In genomic region chr1:180945551-180945950, GRCh38 we compare ENCODE assay signal across 18 cellular contexts. TPM values are rescaled to one million over a fixed set of nuclear protein-coding genes. Genes with fewer than 3 reads are reported as not detected.
"Had no signal": no experiment of that assay in that cellular context is flagged by ENCODE, and none has a peak within 500 bp of the region (broad histone marks: within the 10 kb centered on the region; RNA-seq: fewer than 3 reads in every experiment).

No MANE protein-coding gene starts in this region.

- H3K9me3 ChIP-seq: body of pancreas, mucosa of descending colon, prostate gland had no signal

- H3K9ac ChIP-seq: neural progenitor cell had no signal

- H3K9me3 Mint-ChIP-seq: neural progenitor cell had no signal

- H3K27ac Mint-ChIP-seq: activated CD4-positive, alpha-beta T cell treated with anti-CD3 and anti-CD28 coated beads, Interleukin-2, amount 10 ng/mL, durations not matched to agents 24 days and 14 days; activated CD8-positive, alpha-beta T cell treated with anti-CD3 and anti-CD28 coated beads, Interleukin-2, amount 10 ng/mL, durations not matched to agents 7 days and 5 days; activated naive CD4-positive, alpha-beta T cell treated with anti-CD3 and anti-CD28 coated beads for 36 hours; effector memory CD8-positive, alpha-beta T cell; naive B cell; neural progenitor cell had no signal

- H3K4me3 Mint-ChIP-seq: activated CD4-positive, alpha-beta T cell treated with anti-CD3 and anti-CD28 coated beads, Interleukin-2, amount 10 ng/mL, durations not matched to agents 24 days and 14 days; activated CD8-positive, alpha-beta T cell treated with anti-CD3 and anti-CD28 coated beads, Interleukin-2, amount 10 ng/mL, durations not matched to agents 7 days and 5 days; activated naive CD4-positive, alpha-beta T cell treated with anti-CD3 and anti-CD28 coated beads for 36 hours; activated T-cell treated with anti-CD3 and anti-CD28 coated beads, Interleukin-2, amount 50 U/mL, for 4 hours; effector memory CD8-positive, alpha-beta T cell; naive B cell; neural progenitor cell had no signal

- H3K36me3 ChIP-seq: neural progenitor cell, prostate gland had no signal

- ATAC-seq: activated CD8-positive, alpha-beta T cell treated with anti-CD3 and anti-CD28 coated beads, Interleukin-2, amount 10 ng/mL, durations not matched to agents 7 days and 5 days; activated T-cell treated with anti-CD3 and anti-CD28 coated beads, Interleukin-2, amount 50 U/mL, for 4 hours; body of pancreas; effector memory CD8-positive, alpha-beta T cell; left cardiac atrium; mucosa of descending colon; right cardiac atrium had no signal

- H3K27me3 ChIP-seq: body of pancreas, neural progenitor cell, stomach, upper lobe of left lung had no signal

- H3K27ac ChIP-seq: body of pancreas, neural progenitor cell, prostate gland, stomach, upper lobe of left lung had no signal

- H3K4me2 ChIP-seq: neural progenitor cell had no signal

- H3K4me1 Mint-ChIP-seq: naive B cell had no signal

- H3K4me1 ChIP-seq: body of pancreas, prostate gland, stomach, upper lobe of left lung had no signal

- H3K4me3 ChIP-seq: body of pancreas, mucosa of descending colon, neural progenitor cell, prostate gland, skin epidermis, stomach, upper lobe of left lung had no signal

- DNase-seq: activated CD4-positive, alpha-beta T cell treated with anti-CD3 and anti-CD28 coated beads, Interleukin-2, amount 10 ng/mL, durations not matched to agents 24 days and 14 days; activated CD8-positive, alpha-beta T cell treated with anti-CD3 and anti-CD28 coated beads, Interleukin-2, amount 10 ng/mL, durations not matched to agents 7 days and 5 days; activated T-cell treated with anti-CD3 and anti-CD28 coated beads, Interleukin-2, amount 50 U/mL, for 4 hours; body of pancreas; effector memory CD8-positive, alpha-beta T cell; left cardiac atrium; mesenchymal stem cell; mucosa of descending colon; naive B cell; right cardiac atrium; stimulated activated CD4-positive, alpha-beta T cell treated with anti-CD3 and anti-CD28 coated beads, Interleukin-15, amount 100 ng/mL, for 24 hours; stimulated activated CD4-positive, alpha-beta T cell treated with anti-CD3 and anti-CD28 coated beads, Interleukin-2, amount 100 ng/mL, for 48 hours; stomach; upper lobe of left lung had no signal

- H3K27me3 Mint-ChIP-seq: activated CD4-positive, alpha-beta T cell treated with anti-CD3 and anti-CD28 coated beads, Interleukin-2, amount 10 ng/mL, durations not matched to agents 24 days and 14 days; effector memory CD8-positive, alpha-beta T cell; naive B cell had no signal

- H2AFZ ChIP-seq: neural progenitor cell had no signal

RNA-seq across cellular contexts. Expression of gene KIAA1614, which starts 32.9 kb away (rescaled TPM):
- total RNA-seq: activated naive CD4-positive, alpha-beta T cell treated with anti-CD3 and anti-CD28 coated beads for 36 hours had no signal
